17 cellular contexts compared by ENCODE assay signal in genomic region chr16:8873866-8874195, GRCh38. TPM values are rescaled to one million over a fixed set of nuclear protein-coding genes. Genes with fewer than 3 reads are reported as not detected.
"Had no signal": no experiment of that assay in that cellular context is flagged by ENCODE, and none has a peak within 500 bp of the region (broad histone marks: within the 10 kb centered on the region; RNA-seq: fewer than 3 reads in every experiment).

No MANE protein-coding gene starts in this region.

RNA-seq across cellular contexts. Expression of gene LITAFD, which starts 8.3 kb away (rescaled TPM):
- total RNA-seq: activated CD4-positive, alpha-beta memory T cell treated with anti-CD3 and anti-CD28 coated beads, Interleukin-2, amount 10 ng/mL, durations not matched to agents 7 days and 5 days; activated CD4-positive, alpha-beta T cell treated with anti-CD3 and anti-CD28 coated beads for 36 hours; activated CD4-positive, alpha-beta T cell treated with anti-CD3 and anti-CD28 coated beads, Interleukin-2, amount 10 ng/mL, durations not matched to agents 7 days and 5 days; activated CD8-positive, alpha-beta T cell treated with anti-CD3 and anti-CD28 coated beads, Interleukin-2, amount 10 ng/mL, durations not matched to agents 7 days and 5 days; activated naive CD4-positive, alpha-beta T cell treated with anti-CD3 and anti-CD28 coated beads for 36 hours; activated naive CD8-positive, alpha-beta T cell treated with anti-CD3 and anti-CD28 coated beads, Interleukin-2, amount 10 ng/mL, durations not matched to agents 7 days and 5 days; activated T-cell treated with anti-CD3 and anti-CD28 coated beads, Interleukin-2, amount 50 U/mL, for 4 hours; activated T-cell treated with anti-CD3 and anti-CD28 coated beads, Interleukin-2, amount 50 U/mL, for 72 hours; activated T-helper 1 cell treated with anti-CD3 and anti-CD28 coated beads, Interleukin-12 subunit alpha, Interleukin-12 subunit beta, Interleukin-2, Interleukin-4 antibody, amounts not matched to agents 30 ng/mL and 10 ng/mL and 1 ng/mL, durations not matched to agents 14 hours and 24 hours and 36 hours; activated T-helper 17 cell treated with anti-CD3 and anti-CD28 coated beads, Interleukin-2, amount 50 U/mL, for 72 hours; ascending aorta; bronchial epithelial cell; cardiac muscle cell; chondrocyte; T-helper 2 cell treated with Interferon-gamma antibody and Interleukin-4, amounts not matched to agents 100 ng/mL and 5 ng/mL, for 36 hours; WTC11 had no signal
- polyA plus RNA-seq: adipose tissue had no signal
